Comparison of ENCODE assay signal across 8 cellular contexts in genomic region chr1:153945795-153946621, GRCh38. TPM values are rescaled to one million over a fixed set of nuclear protein-coding genes. Genes with fewer than 3 reads are reported as not detected.
A peak's percentile ranks its signal among the peaks of the same experiment; 100 is the strongest.
DNase-seq lines count a peak whose midpoint lies in the region; ATAC-seq, FAIRE-seq and TF ChIP-seq lines count a peak whose summit lies in the region.

No MANE protein-coding gene starts in this region.

- H3K4me1 ChIP-seq in KMS-11 (ENCODE audit: low read depth, poor library complexity, severe bottlenecking) (peaks cover 16% of the 10 kb centered on the region), GM12878 (ENCODE audit: control insufficient read depth, insufficient read depth, low read length) (peaks cover 21% of the 10 kb centered on the region), iPS-15b (ENCODE audit: control insufficient read depth, insufficient read depth, low read length) (peaks cover 4% of the 10 kb centered on the region)

- RAD21 ChIA-PET in GM12878 (lab: Charles Lee; ENCODE audit: unreplicated experiment) = interaction anchor here (0.7 to 4.9 kb wide), 26 partner anchors 11 to 1010 kb away, joined by 3 to 55 read pairs (median 4); partner anchors contain the start of genes CREB3L4, CRTC2, GATAD2B and JTB

- H3K79me2 ChIP-seq in KMS-11 (ENCODE audit: insufficient read depth, low read depth) (peaks cover 21% of the 10 kb centered on the region; the same call in 1 of the 2 replicates), GM12878 (ENCODE audit: control insufficient read depth, insufficient read depth, low read length) (peaks cover 28% of the 10 kb centered on the region)

- WGBS in GM12878 (ENCODE audit: insufficient coverage, insufficient replicate concordance, low lambda C conversion rate, missing lambda C conversion rate) = 2% methylated on average over 76 of the region's 95 CpGs

- BruUV-seq in GM12878 (replicated peaks; lab: Mats Ljungman, UMichigan) = no TSS peak

- H3K9ac ChIP-seq in KMS-11 (peak overlapping the region; percentile 73), GM12878 (ENCODE audit: control insufficient read depth, insufficient read depth, low read length) (peak overlapping the region; percentile 99), iPS-15b (ENCODE audit: low read depth, low read length) (peak overlapping the region; percentile 90)

- POLR2A ChIA-PET in GM12878 (lab: Charles Lee) = interaction anchor here (0.6 to 5.3 kb wide), 17 partner anchors 9 to 312 kb away, joined by 3 to 83 read pairs (median 4); partner anchors contain the start of genes CHTOP, CREB3L4, GATAD2B and JTB

- SMC1A ChIA-PET in GM12878 (lab: Charles Lee; ENCODE audit: uncharacterized antibody, unreplicated experiment) = interaction anchor here (0.7 to 4.5 kb wide), 19 partner anchors 10 to 161 kb away, joined by 3 to 59 read pairs (median 5); partner anchors contain the start of genes CREB3L4, GATAD2B, JTB and RAB13

- ATAC-seq in GM21825 (IDR thresholded peaks at IDR 0.05; ENCODE audit: unreplicated experiment) (peak; percentile 64), GM12878 (peak; percentile 83)

- in situ Hi-C loops in GM12878 (cut with MboI) = no loop called here

- H2AFZ ChIP-seq in KMS-11 (ENCODE audit: low read depth) (peak overlapping the region; percentile 90), GM12878 (ENCODE audit: control insufficient read depth, low read depth, low read length) (peak overlapping the region; percentile 62)

- CTCF ChIA-PET in GM12878 (lab: Yijun Ruan, JAX) = interaction anchor here (0.7 to 4.8 kb wide), 18 partner anchors 10 to 435 kb away, joined by 3 to 54 read pairs (median 7); partner anchors contain the start of genes CREB3L4, CRTC2, GATAD2B and JTB

- H3K9me3 ChIP-seq in GM12878 (replicated peaks; ENCODE audit: control insufficient read depth, insufficient read depth, low read length) (no peaks in the 10 kb centered on the region), iPS-15b (ENCODE audit: control insufficient read depth, insufficient read depth, low read length) (no peaks in the 10 kb centered on the region)

- peak overlapping the region; percentile 87 for H3K4me2 ChIP-seq in KMS-11
- H3K4me2 ChIP-seq in GM12878 (ENCODE audit: control insufficient read depth, insufficient read depth) = peak overlapping the region; percentile 100

- H3K27ac ChIP-seq in KMS-11 (peak overlapping the region; percentile 54), GM12878 (ENCODE audit: control insufficient read depth, insufficient read depth) (peak overlapping the region; percentile 95), skin epidermis (peak overlapping the region; percentile 88 to 99 (median 97))

- TF ChIP-seq CTCF in KMS-11 (conservative IDR thresholded peaks at IDR 0.05; ENCODE audit: low read depth, low read length) = no peak
- TF ChIP-seq CTCF in GM12878 (IDR thresholded peaks at IDR 0.05 in 2 of 3, conservative IDR thresholded peaks at IDR 0.05 in 1 of 3; ENCODE audit: control insufficient read depth in 2 of 3, extremely low read depth in 1 of 3, insufficient read depth in 1 of 3, low read depth in 3 of 3, low read length in 3 of 3) = no peak

- H3K36me3 ChIP-seq in KMS-11 (ENCODE audit: insufficient read depth) = no peaks in the 10 kb centered on the region; the same call in 1 of the 2 replicates
- H3K36me3 ChIP-seq in GM12878 (ENCODE audit: control insufficient read depth in 2 of 2, insufficient read depth in 2 of 2, low read length in 1 of 2) = peaks cover 21 to 26% of the 10 kb centered on the region in 2 experiments; a peak in 3 of 4 replicates
- peaks cover 25% of the 10 kb centered on the region for H3K36me3 ChIP-seq in iPS-15b (ENCODE audit: control insufficient read depth, insufficient read depth, low read length)

- peak overlapping the region; percentile 99 for H3K4me3 ChIP-seq in KMS-11 (IDR thresholded peaks at IDR 0.05; ENCODE audit: insufficient read depth, low read depth, low read length)
- peak overlapping the region; percentile 100 for H3K4me3 ChIP-seq in GM12878
- peak overlapping the region; percentile 78 for H3K4me3 ChIP-seq in iPS-15b (ENCODE audit: low read depth, low read length)
- peak overlapping the region; percentile 62 to 99 (median 91) for H3K4me3 ChIP-seq in skin epidermis

- DNase-seq in GF-D8 (lab: John Stamatoyannopoulos, UW) = peak; percentile 83
- DNase-seq in T-helper 9 cell = peak; percentile 69
- DNase-seq in GM12878 (ENCODE audit: low read depth, low spot score) = peak; percentile 86
- DNase-seq in NCI-H1930 (lab: John Stamatoyannopoulos, UW) = no peak

- H3K27me3 ChIP-seq in KMS-11 (ENCODE audit: insufficient read depth, low read depth) (no peaks in the 10 kb centered on the region), GM12878 (replicated peaks in 1 of 2; ENCODE audit: control insufficient read depth in 2 of 2, insufficient read depth in 2 of 2, low read length in 1 of 2) (no peaks in the 10 kb centered on the region), iPS-15b (ENCODE audit: control insufficient read depth, insufficient read depth, low read length) (no peaks in the 10 kb centered on the region)

- TF ChIP-seq POLR2A in GM12878 (IDR thresholded peaks at IDR 0.05; ENCODE audit: low read depth, low read length) = peak; percentile 72

- intact Hi-C loops in GM12878 (cut with micrococcal nuclease; ENCODE audit: unreplicated experiment) = loop anchor here (1.0 to 2.0 kb wide), 3 partner anchors 21 to 149 kb away; partner anchors contain the start of genes CREB3L4 and GATAD2B

- H4K20me1 ChIP-seq in KMS-11 (ENCODE audit: insufficient read depth) = no peaks in the 10 kb centered on the region
- H4K20me1 ChIP-seq in GM12878 (ENCODE audit: control insufficient read depth, insufficient read depth) = no peaks in the 10 kb centered on the region

- peak; percentile 78 for FAIRE-seq in GM12878 (lab: Jason Lieb, UNC)

- peak; percentile 82 to 87 for TF ChIP-seq EP300 in GM12878 (IDR thresholded peaks at IDR 0.05; ENCODE audit: borderline replicate concordance in 1 of 2, control insufficient read depth in 1 of 2, low read depth in 2 of 2, low read length in 2 of 2)

- no peak for TF ChIP-seq RAD21 in GM12878 (IDR thresholded peaks at IDR 0.05; ENCODE audit: insufficient read depth, low read depth, low read length)

RNA-seq across cellular contexts. Expression of gene DENND4B, which starts 0.5 kb away (rescaled TPM):
- 176 and 188 TPM in 2 replicates for total RNA-seq in GM12878 (2013; cell fraction: nucleolus; rRNA removed)
- 18.2 and 22.2 TPM in 2 replicates for total RNA-seq in GM12878 (2014; rRNA removed)
- 13.1 and 13.7 TPM in 2 replicates for total RNA-seq in GM12878 (2014; rRNA removed; fragmentation: Illumina TruSeq; extraction: Trizol)
- total RNA-seq in GM12878 (2021) = 57.5 and 74.8 TPM in 2 replicates
- 25.1 TPM for polyA plus RNA-seq in GM12878 (2011; ENCODE audit: low read depth)
- 15.7 and 26.6 TPM in 2 replicates for polyA plus RNA-seq in GM12878 (2011; rRNA removed)
- polyA plus RNA-seq in GM12878 (2011; cell fraction: cytosol; rRNA removed) = 20.2 and 26.8 TPM in 2 replicates
- polyA plus RNA-seq in GM12878 (2011; cell fraction: nucleus; rRNA removed) = 454 and 493 TPM in 2 replicates
- 54.4 and 57.1 TPM in 2 replicates for polyA plus RNA-seq in GM12878 (2012)
- polyA plus RNA-seq in GM12878 (2014; fragmentation: Illumina TruSeq; extraction: Trizol) = 23.5 and 31.0 TPM in 2 replicates
- 10 to 100 TPM; 12.0 to 13.4 TPM for polyA plus RNA-seq in GM12878 (2014; fragmentation: Nextera tagmentation; extraction: Ambion mirVana)
- 55.1 and 73.9 TPM in 2 replicates for polyA plus RNA-seq in GM12878 (2014; rRNA removed)
- 10 to 100 TPM; 20.8 to 23.3 TPM for polyA plus RNA-seq in GM12878 (2016; fragmentation: Nextera tagmentation; extraction: Ambion mirVana)
- polyA minus RNA-seq in GM12878 (2011; rRNA and poly(A)+ RNA removed) = 25.8 and 43.4 TPM in 2 replicates
- 25.7 and 31.0 TPM in 2 replicates for polyA minus RNA-seq in GM12878 (2011; cell fraction: cytosol; rRNA and poly(A)+ RNA removed)
- polyA minus RNA-seq in GM12878 (2011; cell fraction: nucleus; rRNA and poly(A)+ RNA removed) = 151 and 238 TPM in 2 replicates

RNA-seq across cellular contexts. Expression of gene CRTC2, which starts 12.4 kb away (rescaled TPM):
- 37.1 and 39.2 TPM in 2 replicates for total RNA-seq in GM12878 (2013; cell fraction: nucleolus; rRNA removed)
- 15.5 and 15.7 TPM in 2 replicates for total RNA-seq in GM12878 (2014; rRNA removed)
- 13.7 and 13.8 TPM in 2 replicates for total RNA-seq in GM12878 (2014; rRNA removed; fragmentation: Illumina TruSeq; extraction: Trizol)
- 54.6 and 59.7 TPM in 2 replicates for total RNA-seq in GM12878 (2021)
- polyA plus RNA-seq in GM12878 (2011; ENCODE audit: low read depth) = 27.4 TPM
- 12.8 and 35.6 TPM in 2 replicates for polyA plus RNA-seq in GM12878 (2011; rRNA removed)
- polyA plus RNA-seq in GM12878 (2011; cell fraction: cytosol; rRNA removed) = 36.7 and 38.1 TPM in 2 replicates
- 99.3 and 114 TPM in 2 replicates for polyA plus RNA-seq in GM12878 (2011; cell fraction: nucleus; rRNA removed)
- 47.5 and 49.7 TPM in 2 replicates for polyA plus RNA-seq in GM12878 (2012)
- polyA plus RNA-seq in GM12878 (2014; fragmentation: Illumina TruSeq; extraction: Trizol) = 21.6 and 49.4 TPM in 2 replicates
- polyA plus RNA-seq in GM12878 (2014; fragmentation: Nextera tagmentation; extraction: Ambion mirVana) = 1 to 10 TPM; 5.1 to 8.4 TPM
- polyA plus RNA-seq in GM12878 (2014; rRNA removed) = 56.5 and 57.9 TPM in 2 replicates
- 10 to 100 TPM; 29.9 to 40.1 TPM for polyA plus RNA-seq in GM12878 (2016; fragmentation: Nextera tagmentation; extraction: Ambion mirVana)
- polyA minus RNA-seq in GM12878 (2011; rRNA and poly(A)+ RNA removed) = 36.4 and 45.0 TPM in 2 replicates
- polyA minus RNA-seq in GM12878 (2011; cell fraction: cytosol; rRNA and poly(A)+ RNA removed) = 16.4 and 21.3 TPM in 2 replicates
- 44.2 and 65.2 TPM in 2 replicates for polyA minus RNA-seq in GM12878 (2011; cell fraction: nucleus; rRNA and poly(A)+ RNA removed)

RNA-seq across cellular contexts. Expression of gene SLC39A1, which starts 17.3 kb away (rescaled TPM):
- 77.9 and 89.0 TPM in 2 replicates for total RNA-seq in GM12878 (2013; cell fraction: nucleolus; rRNA removed)
- 78.0 and 79.1 TPM in 2 replicates for total RNA-seq in GM12878 (2014; rRNA removed)
- total RNA-seq in GM12878 (2014; rRNA removed; fragmentation: Illumina TruSeq; extraction: Trizol) = 48.7 and 51.2 TPM in 2 replicates
- 67.7 and 68.3 TPM in 2 replicates for total RNA-seq in GM12878 (2021)
- polyA plus RNA-seq in GM12878 (2011; ENCODE audit: low read depth) = 33.2 TPM
- 61.1 and 79.6 TPM in 2 replicates for polyA plus RNA-seq in GM12878 (2011; rRNA removed)
- polyA plus RNA-seq in GM12878 (2011; cell fraction: cytosol; rRNA removed) = 116 and 131 TPM in 2 replicates
- polyA plus RNA-seq in GM12878 (2011; cell fraction: nucleus; rRNA removed) = 60.2 and 80.5 TPM in 2 replicates
- 55.5 and 66.2 TPM in 2 replicates for polyA plus RNA-seq in GM12878 (2012)
- polyA plus RNA-seq in GM12878 (2014; fragmentation: Illumina TruSeq; extraction: Trizol) = 58.5 and 64.0 TPM in 2 replicates
- 10 to 100 TPM in 1 of 2 experiments, 1 to 10 TPM in 1; 8.8 to 20.6 TPM for polyA plus RNA-seq in GM12878 (2014; fragmentation: Nextera tagmentation; extraction: Ambion mirVana)
- 77.0 and 77.2 TPM in 2 replicates for polyA plus RNA-seq in GM12878 (2014; rRNA removed)
- 10 to 100 TPM; 88.9 to 98.6 TPM for polyA plus RNA-seq in GM12878 (2016; fragmentation: Nextera tagmentation; extraction: Ambion mirVana)
- 63.3 and 106 TPM in 2 replicates for polyA minus RNA-seq in GM12878 (2011; rRNA and poly(A)+ RNA removed)
- polyA minus RNA-seq in GM12878 (2011; cell fraction: cytosol; rRNA and poly(A)+ RNA removed) = 31.5 and 35.2 TPM in 2 replicates
- polyA minus RNA-seq in GM12878 (2011; cell fraction: nucleus; rRNA and poly(A)+ RNA removed) = 30.1 and 33.3 TPM in 2 replicates

RNA-seq across cellular contexts. Expression of gene CREB3L4, which starts 21.7 kb away (rescaled TPM):
- total RNA-seq in GM12878 (2013; cell fraction: nucleolus; rRNA removed) = 21.5 and 22.0 TPM in 2 replicates
- total RNA-seq in GM12878 (2014; rRNA removed) (14.0 and 15.6 TPM in 2 replicates), GM12878 (2014; rRNA removed; fragmentation: Illumina TruSeq; extraction: Trizol) (11.6 and 12.2 TPM in 2 replicates), GM12878 (2021) (10.9 and 11.3 TPM in 2 replicates)
- 7.8 TPM for polyA plus RNA-seq in GM12878 (2011; ENCODE audit: low read depth)
- polyA plus RNA-seq in GM12878 (2011; rRNA removed) (9.7 and 11.9 TPM in 2 replicates), GM12878 (2014; fragmentation: Illumina TruSeq; extraction: Trizol) (10.0 and 12.5 TPM in 2 replicates), GM12878 (2014; fragmentation: Nextera tagmentation; extraction: Ambion mirVana) (10 to 100 TPM in 1 of 2 experiments, 1 to 10 TPM in 1; 9.7 to 12.9 TPM), GM12878 (2014; rRNA removed) (13.1 and 13.4 TPM in 2 replicates), GM12878 (2016; fragmentation: Nextera tagmentation; extraction: Ambion mirVana) (10 to 100 TPM; 11.2 to 11.9 TPM)
- polyA plus RNA-seq in GM12878 (2011; cell fraction: cytosol; rRNA removed) = 13.6 and 16.7 TPM in 2 replicates
- 25.1 and 37.1 TPM in 2 replicates for polyA plus RNA-seq in GM12878 (2011; cell fraction: nucleus; rRNA removed)
- polyA plus RNA-seq in GM12878 (2012) = 10.0 and 13.9 TPM in 2 replicates
- polyA minus RNA-seq in GM12878 (2011; rRNA and poly(A)+ RNA removed) = 14.5 and 23.8 TPM in 2 replicates
- 4.8 and 4.9 TPM in 2 replicates for polyA minus RNA-seq in GM12878 (2011; cell fraction: cytosol; rRNA and poly(A)+ RNA removed)
- 9.6 and 14.0 TPM in 2 replicates for polyA minus RNA-seq in GM12878 (2011; cell fraction: nucleus; rRNA and poly(A)+ RNA removed)

RNA-seq across cellular contexts. Expression of gene GATAD2B, which starts 23.2 kb away (rescaled TPM):
- total RNA-seq in GM12878 (2013; cell fraction: nucleolus; rRNA removed) = 42.2 and 43.5 TPM in 2 replicates
- total RNA-seq in GM12878 (2014; rRNA removed) (6.9 and 7.2 TPM in 2 replicates), GM12878 (2014; rRNA removed; fragmentation: Illumina TruSeq; extraction: Trizol) (8.3 and 8.8 TPM in 2 replicates), GM12878 (2021) (63.1 and 64.6 TPM in 2 replicates)
- polyA plus RNA-seq in GM12878 (2011; ENCODE audit: low read depth) = 8.1 TPM
- polyA plus RNA-seq in GM12878 (2011; rRNA removed) (7.3 and 10.8 TPM in 2 replicates), GM12878 (2014; fragmentation: Illumina TruSeq; extraction: Trizol) (17.6 and 21.2 TPM in 2 replicates), GM12878 (2014; fragmentation: Nextera tagmentation; extraction: Ambion mirVana) (1 to 10 TPM; 2.4 to 8.7 TPM), GM12878 (2014; rRNA removed) (10.1 and 11.3 TPM in 2 replicates), GM12878 (2016; fragmentation: Nextera tagmentation; extraction: Ambion mirVana) (1 to 10 TPM; 6.4 to 6.6 TPM)
- polyA plus RNA-seq in GM12878 (2011; cell fraction: cytosol; rRNA removed) = 9.8 and 17.2 TPM in 2 replicates
- polyA plus RNA-seq in GM12878 (2011; cell fraction: nucleus; rRNA removed) = 15.9 and 16.1 TPM in 2 replicates
- polyA plus RNA-seq in GM12878 (2012) = 11.1 and 15.1 TPM in 2 replicates
- polyA minus RNA-seq in GM12878 (2011; rRNA and poly(A)+ RNA removed) = 21.0 and 24.2 TPM in 2 replicates
- polyA minus RNA-seq in GM12878 (2011; cell fraction: cytosol; rRNA and poly(A)+ RNA removed) = 24.1 and 25.2 TPM in 2 replicates
- polyA minus RNA-seq in GM12878 (2011; cell fraction: nucleus; rRNA and poly(A)+ RNA removed) = 7.4 and 10.2 TPM in 2 replicates

Comparison
In these comparisons a context has a peak if more than half of its experiments do, and no peak if none do; other contexts are left out.
1. DNase-seq: peak in GF-D8 (single experiment), T-helper 9 cell (single experiment) and GM12878 (single experiment); none in NCI-H1930 (0 of 2).
2. Peak in every context shown above with its lines, with median percentiles within 50 percentile points of each other: H3K27ac ChIP-seq, H3K4me3 ChIP-seq and H3K9ac ChIP-seq.